Comparison of ENCODE assay signal across 17 cellular contexts in genomic region chr12:78683031-78683430, GRCh38.
DNase-seq lines count a peak whose midpoint lies in the region; FAIRE-seq and TF ChIP-seq lines count a peak whose summit lies in the region.
"Had no signal": no experiment of that assay in that cellular context is flagged by ENCODE, and none has a peak within 500 bp of the region (broad histone marks: within the 10 kb centered on the region; RNA-seq: fewer than 3 reads in every experiment).

No MANE protein-coding gene starts in this region.

- WGBS in GM23248 (ENCODE audit: low coverage in 1 of 2, low lambda C conversion rate in 2 of 2, missing lambda C conversion rate in 2 of 2), 2 experiments, result 81 to 82% methylated on average over 3 of the region's 3 CpGs

- no peaks in the 10 kb centered on the region for H3K36me3 ChIP-seq in GM23248 (ENCODE audit: low read depth)
- H3K36me3 ChIP-seq in astrocyte (ENCODE audit: insufficient read depth, low read length), result no peaks in the 10 kb centered on the region
- no peaks in the 10 kb centered on the region for H3K36me3 ChIP-seq in uterus

- H3K9me2 ChIP-seq in GM23248 (ENCODE audit: insufficient read depth), result no peaks in the 10 kb centered on the region

- H3K27ac ChIP-seq in GM23248 (no peak overlapping the region), astrocyte (ENCODE audit: low read depth, low read length) (no peak overlapping the region), uterus (peak overlapping the region; percentile 73 to 81)
- H3K27ac ChIP-seq: C4-2B had no signal

- TF ChIP-seq CTCF in astrocyte (IDR thresholded peaks at IDR 0.05; ENCODE audit: insufficient read depth, low read depth, low read length) (no peak), fibroblast of pulmonary artery (IDR thresholded peaks at IDR 0.05; ENCODE audit: low read length, missing control alignments) (no peak), uterus (IDR thresholded peaks at IDR 0.05) (no peak)

- CTCF ChIA-PET in activated CD4-positive, alpha-beta memory T cell treated with anti-CD3 and anti-CD28 coated beads, Interleukin-2, amount 10 ng/mL, durations not matched to agents 7 days and 5 days (lab: Charles Lee), result no interaction called here

- in situ Hi-C loops in GM23248 (cut with MboI), result no loop called here

- H4K20me1 ChIP-seq in GM23248 (ENCODE audit: insufficient read depth) (no peaks in the 10 kb centered on the region), astrocyte (ENCODE audit: insufficient read depth, low read length) (no peaks in the 10 kb centered on the region)

- no peak overlapping the region for H3K27ac Mint-ChIP-seq in astrocyte (ENCODE audit: unreplicated experiment)
- no peak overlapping the region for H3K27ac Mint-ChIP-seq in activated CD4-positive, alpha-beta memory T cell treated with anti-CD3 and anti-CD28 coated beads, Interleukin-2, amount 10 ng/mL, durations not matched to agents 7 days and 5 days

- DNase-seq in GM23248 (peak; percentile 5), astrocyte (ENCODE audit: low read depth) (peak; percentile 58), fibroblast of pulmonary artery (ENCODE audit: low read depth) (peak; percentile 26), uterus (no peak)
- DNase-seq in stimulated activated CD4-positive, alpha-beta T cell treated with anti-CD3 and anti-CD28 coated beads, Interleukin-12 subunit alpha, Interleukin-12 subunit beta, amount 100 ng/mL, for 4 hours, result no peak
- DNase-seq in stimulated activated CD4-positive, alpha-beta T cell treated with anti-CD3 and anti-CD28 coated beads, Interleukin-2, amount 100 ng/mL, for 24 hours, result no peak
- DNase-seq in activated CD4-positive, alpha-beta memory T cell treated with anti-CD3 and anti-CD28 coated beads, Interleukin-2, amount 10 ng/mL, durations not matched to agents 7 days and 5 days, result no peak
- DNase-seq: ACHN, DMS79, NCI-H1092 treated with DMSO at 0.1 percent for 48 hours, NCI-H146, NCI-H2081, NCI-H774, SHP77 treated with DMSO at 0.1 percent for 48 hours had no signal

- H3K9ac ChIP-seq in GM23248 (no peak overlapping the region), astrocyte (ENCODE audit: low read length) (no peak overlapping the region)

- POLR2A ChIA-PET in activated CD4-positive, alpha-beta memory T cell treated with anti-CD3 and anti-CD28 coated beads, Interleukin-2, amount 10 ng/mL, durations not matched to agents 7 days and 5 days (lab: Charles Lee), result no interaction called here

- no peaks in the 10 kb centered on the region for H3F3A ChIP-seq in GM23248 (ENCODE audit: insufficient read depth)

- no peaks in the 10 kb centered on the region for H3K4me1 Mint-ChIP-seq in astrocyte (ENCODE audit: low read depth, unreplicated experiment)
- H3K4me1 Mint-ChIP-seq in activated CD4-positive, alpha-beta memory T cell treated with anti-CD3 and anti-CD28 coated beads, Interleukin-2, amount 10 ng/mL, durations not matched to agents 7 days and 5 days, result no peaks in the 10 kb centered on the region

- no peak for TF ChIP-seq POLR2A in uterus (IDR thresholded peaks at IDR 0.05)

- H3K27me3 ChIP-seq in GM23248 (replicated peaks; ENCODE audit: insufficient read depth) (no peaks in the 10 kb centered on the region), astrocyte (ENCODE audit: insufficient read depth, low read length) (no peaks in the 10 kb centered on the region), uterus (no peaks in the 10 kb centered on the region)

- H2AFZ ChIP-seq in GM23248, result no peak overlapping the region
- H2AFZ ChIP-seq in astrocyte (ENCODE audit: low read depth, low read length), result no peak overlapping the region

- H3K4me3 ChIP-seq in GM23248 (no peak overlapping the region), astrocyte (ENCODE audit: insufficient read depth, low read depth, low read length) (no peak overlapping the region), fibroblast of pulmonary artery (replicated peaks; ENCODE audit: low read depth, low read length) (no peak overlapping the region), uterus (no peak overlapping the region)
- H3K4me3 ChIP-seq: K562 had no signal

- intact Hi-C loops in uterus (cut with DNase I; ENCODE audit: low total_unique reads), result no loop called here

- peaks cover 2% of the 10 kb centered on the region for H3K27me3 Mint-ChIP-seq in astrocyte (ENCODE audit: low read depth, unreplicated experiment)
- no peaks in the 10 kb centered on the region for H3K27me3 Mint-ChIP-seq in activated CD4-positive, alpha-beta memory T cell treated with anti-CD3 and anti-CD28 coated beads, Interleukin-2, amount 10 ng/mL, durations not matched to agents 7 days and 5 days

- H3K4me2 ChIP-seq in GM23248 (ENCODE audit: unreplicated experiment) (no peak overlapping the region), astrocyte (ENCODE audit: low read length) (no peak overlapping the region)

- H3K9me3 ChIP-seq in GM23248 (ENCODE audit: low read depth), result no peaks in the 10 kb centered on the region
- no peaks in the 10 kb centered on the region for H3K9me3 ChIP-seq in astrocyte (ENCODE audit: insufficient read depth, low read depth, low read length)
- no peaks in the 10 kb centered on the region for H3K9me3 ChIP-seq in uterus

- FAIRE-seq in astrocyte (lab: Jason Lieb, UNC), result no peak
- FAIRE-seq: D721Med, K562 had no signal

- no peaks in the 10 kb centered on the region for H3K9me3 Mint-ChIP-seq in astrocyte (ENCODE audit: unreplicated experiment)
- H3K9me3 Mint-ChIP-seq in activated CD4-positive, alpha-beta memory T cell treated with anti-CD3 and anti-CD28 coated beads, Interleukin-2, amount 10 ng/mL, durations not matched to agents 7 days and 5 days, result peaks cover 5% of the 10 kb centered on the region

- H3K36me3 Mint-ChIP-seq in astrocyte (ENCODE audit: low read depth, unreplicated experiment), result no peaks in the 10 kb centered on the region
- no peaks in the 10 kb centered on the region for H3K36me3 Mint-ChIP-seq in activated CD4-positive, alpha-beta memory T cell treated with anti-CD3 and anti-CD28 coated beads, Interleukin-2, amount 10 ng/mL, durations not matched to agents 7 days and 5 days (ENCODE audit: low read depth)

- H3K4me3 Mint-ChIP-seq in astrocyte (ENCODE audit: unreplicated experiment), result no peak overlapping the region
- no peak overlapping the region for H3K4me3 Mint-ChIP-seq in activated CD4-positive, alpha-beta memory T cell treated with anti-CD3 and anti-CD28 coated beads, Interleukin-2, amount 10 ng/mL, durations not matched to agents 7 days and 5 days

- no peaks in the 10 kb centered on the region for H3K79me2 ChIP-seq in GM23248 (ENCODE audit: insufficient read depth)
- no peaks in the 10 kb centered on the region for H3K79me2 ChIP-seq in astrocyte (ENCODE audit: insufficient read depth, low read length)

- no peaks in the 10 kb centered on the region for H3K4me1 ChIP-seq in GM23248 (ENCODE audit: insufficient read depth)
- H3K4me1 ChIP-seq in astrocyte (ENCODE audit: insufficient read depth, low read length), result peaks cover 4% of the 10 kb centered on the region
- H3K4me1 ChIP-seq in uterus, result peaks cover 0 to 3% of the 10 kb centered on the region in 2 donors

Comparison
In these comparisons a context has a peak if more than half of its experiments do, and no peak if none do; other contexts are left out.
1. DNase-seq: peak in GM23248 (single experiment), astrocyte (single experiment) and fibroblast of pulmonary artery (single experiment); none in uterus (0 of 2), stimulated activated CD4-positive, alpha-beta T cell treated with anti-CD3 and anti-CD28 coated beads, Interleukin-12 subunit alpha, Interleukin-12 subunit beta, amount 100 ng/mL, for 4 hours (single experiment), stimulated activated CD4-positive, alpha-beta T cell treated with anti-CD3 and anti-CD28 coated beads, Interleukin-2, amount 100 ng/mL, for 24 hours (0 of 2) and activated CD4-positive, alpha-beta memory T cell treated with anti-CD3 and anti-CD28 coated beads, Interleukin-2, amount 10 ng/mL, durations not matched to agents 7 days and 5 days (single experiment).
2. H3K27ac ChIP-seq: peak in uterus (2 of 2); none in GM23248 (single experiment) and astrocyte (single experiment).